Comparison of ENCODE assay signal across 18 cellular contexts in the genomic region with DNA sequence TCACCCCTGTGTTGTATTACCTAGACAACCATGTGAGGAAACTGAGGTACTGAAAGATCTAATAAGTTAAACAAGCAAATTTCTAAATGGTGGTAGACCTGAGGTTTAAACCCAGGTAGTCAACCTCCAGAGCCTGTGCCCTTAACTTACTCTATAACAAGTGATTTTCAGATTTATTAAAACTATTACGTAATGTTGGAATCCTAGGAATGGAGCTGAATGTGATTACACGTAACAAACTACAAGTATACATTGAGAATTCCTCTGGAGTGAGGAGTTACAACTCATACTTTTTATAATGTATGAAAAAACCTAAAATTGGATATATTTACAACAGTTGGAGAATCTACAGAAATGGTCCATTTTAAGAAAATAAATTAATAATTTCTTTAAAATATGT. TPM values are rescaled to one million over a fixed set of nuclear protein-coding genes. Genes with fewer than 3 reads are reported as not detected.
DNase-seq lines count a peak whose midpoint lies in the region; ATAC-seq, FAIRE-seq and TF ChIP-seq lines count a peak whose summit lies in the region.
"Had no signal": no experiment of that assay in that cellular context is flagged by ENCODE, and none has a peak within 500 bp of the region (broad histone marks: within the 10 kb centered on the region; RNA-seq: fewer than 3 reads in every experiment).

No MANE protein-coding gene starts in this region.

- no peak overlapping the region for H3K27ac Mint-ChIP-seq in astrocyte (ENCODE audit: unreplicated experiment)

- no peak for TF ChIP-seq EP300 in HepG2 (IDR thresholded peaks at IDR 0.05; ENCODE audit: low read depth in 2 of 2, low read length in 2 of 2)
- no peak for TF ChIP-seq EP300 in HepG2 (CRISPR knock-in tag; IDR thresholded peaks at IDR 0.05; ENCODE audit: borderline replicate concordance)

- H3K27me3 ChIP-seq in HepG2 (ENCODE audit: control insufficient read depth in 1 of 2, insufficient read depth in 2 of 2, low read length in 2 of 2), result no peaks in the 10 kb centered on the region
- no peaks in the 10 kb centered on the region for H3K27me3 ChIP-seq in right lobe of liver
- no peaks in the 10 kb centered on the region for H3K27me3 ChIP-seq in astrocyte (ENCODE audit: insufficient read depth, low read length)
- H3K27me3 ChIP-seq in smooth muscle cell (ENCODE audit: low read depth), result no peaks in the 10 kb centered on the region
- H3K27me3 ChIP-seq in thyroid gland, result no peaks in the 10 kb centered on the region
- H3K27me3 ChIP-seq: BLaER1 had no signal

- CTCF ChIA-PET in HepG2 (lab: Yijun Ruan, JAX; ENCODE audit: low intra/inter-chr PET ratio, low total read pairs), result no interaction called here

- in situ Hi-C loops in HepG2 (cut with HindIII; ENCODE audit: extremely low pct_ligation_motif_present, low pct_unique_long_range_greater_than_20kb), result loop anchor here (10.0 kb wide), 1 partner anchor 213 kb away; no protein-coding TSS in a partner anchor

- no peak for TF ChIP-seq RAD21 in HepG2 (CRISPR knock-in tag; IDR thresholded peaks at IDR 0.05)

- POLR2A ChIA-PET in HepG2 (lab: Yijun Ruan, JAX), result interaction anchor here (1.3 kb wide), 1 partner anchor 18 kb away, joined by 4 read pairs; a partner anchor contains a TSS

- H3K9ac ChIP-seq in HepG2 (ENCODE audit: insufficient read depth, low read depth, low read length) (no peak overlapping the region), astrocyte (ENCODE audit: low read length) (no peak overlapping the region), smooth muscle cell (ENCODE audit: low read depth) (no peak overlapping the region)
- H3K9ac ChIP-seq: BLaER1, GM23248 had no signal

- intact Hi-C loops in HepG2 (cut with micrococcal nuclease; ENCODE audit: unreplicated experiment) (loop anchor here (10.0 kb wide), 1 partner anchor 93 kb away; a partner anchor contains a TSS), right lobe of liver (cut with DNase I) (no loop called here), thyroid gland (cut with DNase I) (no loop called here)

- H3K9me3 ChIP-seq in HepG2 (ENCODE audit: low read length) (no peaks in the 10 kb centered on the region), right lobe of liver (no peaks in the 10 kb centered on the region), astrocyte (ENCODE audit: insufficient read depth, low read depth, low read length) (no peaks in the 10 kb centered on the region), smooth muscle cell (replicated peaks; ENCODE audit: low read depth) (no peaks in the 10 kb centered on the region), thyroid gland (no peaks in the 10 kb centered on the region)
- H3K9me3 ChIP-seq: BLaER1, Caco-2 had no signal

- FAIRE-seq in HepG2 (lab: Jason Lieb, UNC), result no peak
- FAIRE-seq in astrocyte (lab: Jason Lieb, UNC), result peak; percentile 26
- FAIRE-seq: GM18507, H54 had no signal

- no TSS peak for BruUV-seq in HepG2 (replicated peaks; lab: Mats Ljungman, UMichigan)

- H3K4me3 Mint-ChIP-seq in astrocyte (ENCODE audit: unreplicated experiment), result no peak overlapping the region
- H3K4me3 Mint-ChIP-seq: CD8-positive, alpha-beta memory T cell had no signal

- no peaks in the 10 kb centered on the region for H3K36me3 Mint-ChIP-seq in astrocyte (ENCODE audit: low read depth, unreplicated experiment)

- no peaks in the 10 kb centered on the region for H3K27me3 Mint-ChIP-seq in astrocyte (ENCODE audit: low read depth, unreplicated experiment)
- H3K27me3 Mint-ChIP-seq: CD8-positive, alpha-beta memory T cell had no signal

- H3K4me2 ChIP-seq in HepG2 (ENCODE audit: low read depth, low read length) (no peak overlapping the region), astrocyte (ENCODE audit: low read length) (no peak overlapping the region), smooth muscle cell (no peak overlapping the region)
- H3K4me2 ChIP-seq: BLaER1 had no signal

- no peaks in the 10 kb centered on the region for H3K9me3 Mint-ChIP-seq in astrocyte (ENCODE audit: unreplicated experiment)
- H3K9me3 Mint-ChIP-seq: CD8-positive, alpha-beta memory T cell had no signal

- no peak for TF ChIP-seq POLR2A in HepG2 (IDR thresholded peaks at IDR 0.05; ENCODE audit: insufficient read depth in 1 of 2, low read depth in 2 of 2, low read length in 2 of 2)
- no peak for TF ChIP-seq POLR2A in right lobe of liver (IDR thresholded peaks at IDR 0.05)
- no peak for TF ChIP-seq POLR2A in thyroid gland (IDR thresholded peaks at IDR 0.05)

- WGBS in HepG2 (ENCODE audit: low lambda C conversion rate), result 100% methylated on average over 2 of the region's 2 CpGs
- 75% methylated on average over 2 of the region's 2 CpGs for WGBS in right lobe of liver (ENCODE audit: insufficient coverage, low coverage, low lambda C conversion rate, missing lambda C conversion rate)
- WGBS in smooth muscle cell (ENCODE audit: low lambda C conversion rate), result 90% methylated on average over 2 of the region's 2 CpGs
- 94 to 97% methylated on average over 2 of the region's 2 CpGs for WGBS in thyroid gland, 2 donors

- ATAC-seq in HepG2 (no peak), right lobe of liver (no peak), GM19463 (IDR thresholded peaks at IDR 0.05; ENCODE audit: unreplicated experiment) (no peak)
- ATAC-seq: GM12878 had no signal

- no peak overlapping the region for H3K4me3 ChIP-seq in HepG2 (replicated peaks in 1 of 3; ENCODE audit: insufficient read depth in 1 of 3, low read depth in 2 of 3, low read length in 3 of 3)
- H3K4me3 ChIP-seq in right lobe of liver, result no peak overlapping the region
- no peak overlapping the region for H3K4me3 ChIP-seq in astrocyte (ENCODE audit: insufficient read depth, low read depth, low read length)
- no peak overlapping the region for H3K4me3 ChIP-seq in smooth muscle cell
- no peak overlapping the region for H3K4me3 ChIP-seq in thyroid gland (replicated peaks in 1 of 3)
- H3K4me3 ChIP-seq: BLaER1, GM12878, GM23248 had no signal

- H3K36me3 ChIP-seq in HepG2 (replicated peaks in 1 of 2; ENCODE audit: control insufficient read depth in 1 of 2, insufficient read depth in 2 of 2, low read length in 2 of 2), result peaks cover 5 to 18% of the 10 kb centered on the region in 2 experiments
- peaks cover 0 to 6% (median 0%) of the 10 kb centered on the region in 4 donors for H3K36me3 ChIP-seq in right lobe of liver
- peaks cover 10% of the 10 kb centered on the region for H3K36me3 ChIP-seq in astrocyte (ENCODE audit: insufficient read depth, low read length)
- peaks cover 3% of the 10 kb centered on the region for H3K36me3 ChIP-seq in smooth muscle cell (ENCODE audit: low read depth)
- H3K36me3 ChIP-seq in thyroid gland, result peaks cover 9 to 16% of the 10 kb centered on the region in 2 donors

- no peak overlapping the region for H3K27ac ChIP-seq in HepG2 (ENCODE audit: extremely low read length, insufficient read depth, low read length)
- H3K27ac ChIP-seq in right lobe of liver, result no peak overlapping the region
- H3K27ac ChIP-seq in astrocyte (ENCODE audit: low read depth, low read length), result no peak overlapping the region
- no peak overlapping the region for H3K27ac ChIP-seq in smooth muscle cell (ENCODE audit: low read depth)
- H3K27ac ChIP-seq in thyroid gland, result no peak overlapping the region
- H3K27ac ChIP-seq: 22Rv1, BLaER1, GM23248 had no signal

- no peak for DNase-seq in HepG2 (ENCODE audit: low spot score)
- DNase-seq in right lobe of liver, result no peak
- no peak for DNase-seq in astrocyte (ENCODE audit: low read depth)
- DNase-seq in iris pigment epithelial cell (ENCODE audit: low read depth), result peak; percentile 66
- DNase-seq in activated CD8-positive, alpha-beta memory T cell treated with anti-CD3 and anti-CD28 coated beads, Interleukin-2, amount 50 U/mL, for 4 hours, result no peak
- no peak for DNase-seq in smooth muscle cell (lab: John Stamatoyannopoulos, UW; ENCODE audit: unreplicated experiment)
- no peak for DNase-seq in thyroid gland
- DNase-seq: AML-193; Caco-2; CD8-positive, alpha-beta memory T cell; DND-41; GM23248 had no signal

- H3K79me2 ChIP-seq in HepG2 (ENCODE audit: insufficient read depth, low read length) (no peaks in the 10 kb centered on the region), astrocyte (ENCODE audit: insufficient read depth, low read length) (no peaks in the 10 kb centered on the region), smooth muscle cell (ENCODE audit: low read depth) (no peaks in the 10 kb centered on the region)

- H3F3A ChIP-seq in smooth muscle cell (ENCODE audit: low read depth), result no peaks in the 10 kb centered on the region

- H3K4me1 Mint-ChIP-seq in astrocyte (ENCODE audit: low read depth, unreplicated experiment), result no peaks in the 10 kb centered on the region

- H2AFZ ChIP-seq in HepG2 (ENCODE audit: low read length), result no peak overlapping the region
- no peak overlapping the region for H2AFZ ChIP-seq in astrocyte (ENCODE audit: low read depth, low read length)
- H2AFZ ChIP-seq in smooth muscle cell (ENCODE audit: low read depth), result no peak overlapping the region
- H2AFZ ChIP-seq: GM23248 had no signal

- TF ChIP-seq CTCF in HepG2 (CRISPR knock-in tag; IDR thresholded peaks at IDR 0.05), result no peak
- no peak for TF ChIP-seq CTCF in right lobe of liver (IDR thresholded peaks at IDR 0.05)
- no peak for TF ChIP-seq CTCF in astrocyte (IDR thresholded peaks at IDR 0.05; ENCODE audit: insufficient read depth, low read depth, low read length)
- no peak for TF ChIP-seq CTCF in smooth muscle cell (IDR thresholded peaks at IDR 0.05; ENCODE audit: borderline replicate concordance, insufficient read depth, poor library complexity, severe bottlenecking)
- TF ChIP-seq CTCF in thyroid gland (IDR thresholded peaks at IDR 0.05), result no peak

- H4K20me1 ChIP-seq in HepG2 (ENCODE audit: insufficient read depth, low read length), result no peaks in the 10 kb centered on the region; the same call in 1 of the 2 replicates
- H4K20me1 ChIP-seq in astrocyte (ENCODE audit: insufficient read depth, low read length), result no peaks in the 10 kb centered on the region
- H4K20me1 ChIP-seq in smooth muscle cell (ENCODE audit: low read depth), result no peaks in the 10 kb centered on the region

- H3K4me1 ChIP-seq in HepG2 (ENCODE audit: insufficient read depth, low read length), result no peaks in the 10 kb centered on the region
- H3K4me1 ChIP-seq in right lobe of liver, result no peaks in the 10 kb centered on the region
- no peaks in the 10 kb centered on the region for H3K4me1 ChIP-seq in astrocyte (ENCODE audit: insufficient read depth, low read length)
- no peaks in the 10 kb centered on the region for H3K4me1 ChIP-seq in smooth muscle cell (ENCODE audit: low read depth)
- no peaks in the 10 kb centered on the region for H3K4me1 ChIP-seq in thyroid gland
- H3K4me1 ChIP-seq: BLaER1, Caco-2 had no signal

RNA-seq across cellular contexts. Expression of a gene that starts 18.0 kb away (rescaled TPM):
- total RNA-seq in HepG2 (2016; rRNA removed; fragmentation: Illumina TruSeq; extraction: Trizol), result 4.7 and 8.1 TPM in 2 replicates
- 1.3 and 1.7 TPM in 2 replicates for total RNA-seq in HepG2 (2016; cell fraction: cytosol; rRNA removed; fragmentation: Illumina TruSeq; extraction: Trizol; ENCODE audit: low read depth)
- 4.8 and 8.3 TPM in 2 replicates for total RNA-seq in HepG2 (2016; cell fraction: insoluble cytoplasmic fraction; rRNA removed; fragmentation: Illumina TruSeq; extraction: Trizol)
- 4.0 and 4.4 TPM in 2 replicates for total RNA-seq in HepG2 (2016; cell fraction: membrane; rRNA removed; fragmentation: Illumina TruSeq; extraction: Trizol)
- total RNA-seq in HepG2 (2016; cell fraction: nucleus; rRNA removed; fragmentation: Illumina TruSeq; extraction: Trizol), result 15.8 and 17.0 TPM in 2 replicates
- polyA plus RNA-seq in HepG2 (2011; rRNA removed), result 3.7 and 4.0 TPM in 2 replicates
- 1.1 and 1.7 TPM in 2 replicates for polyA plus RNA-seq in HepG2 (2011; cell fraction: cytosol; rRNA removed)
- 0.76 and 1.2 TPM in 2 replicates for polyA plus RNA-seq in HepG2 (2011; cell fraction: nucleus; rRNA removed)
- polyA plus RNA-seq in HepG2 (2012), result 13.1 and 13.3 TPM in 2 replicates
- 1.3 and 2.0 TPM in 2 replicates for polyA plus RNA-seq in HepG2 (2016; cell fraction: cytosol; fragmentation: Illumina TruSeq; extraction: Trizol; ENCODE audit: low read depth)
- 40.1 and 49.0 TPM in 2 replicates for polyA plus RNA-seq in HepG2 (2016; cell fraction: insoluble cytoplasmic fraction; fragmentation: Illumina TruSeq; extraction: Trizol; ENCODE audit: low read depth)
- 3.2 and 3.9 TPM in 2 replicates for polyA plus RNA-seq in HepG2 (2016; cell fraction: membrane; fragmentation: Illumina TruSeq; extraction: Trizol; ENCODE audit: low read depth)
- polyA plus RNA-seq in HepG2 (2016; cell fraction: nucleus; fragmentation: Illumina TruSeq; extraction: Trizol; ENCODE audit: insufficient read depth, low read depth), result 10.7 and 11.5 TPM in 2 replicates
- polyA minus RNA-seq in HepG2 (2011; rRNA and poly(A)+ RNA removed; ENCODE audit: low replicate concordance), result 0.96 and 3.4 TPM in 2 replicates
- 1.9 TPM in 2 replicates for polyA minus RNA-seq in HepG2 (2011; cell fraction: cytosol; rRNA and poly(A)+ RNA removed)
- polyA minus RNA-seq in HepG2 (2011; cell fraction: nucleus; rRNA and poly(A)+ RNA removed), result 22.8 and 26.1 TPM in 2 replicates
- total RNA-seq in right lobe of liver, result 1 to 10 TPM; 2.6 to 7.6 (median 5.5) TPM
- 15.5 and 21.6 TPM in 2 replicates for total RNA-seq in astrocyte
- total RNA-seq in smooth muscle cell, result 5.1 and 6.5 TPM in 2 replicates
- 1.4 and 2.6 TPM in 2 replicates for polyA plus RNA-seq in smooth muscle cell
- total RNA-seq in thyroid gland, result 10 to 100 TPM in 2 of 4 donors, 1 to 10 TPM in 2; 9.3 to 12.6 (median 10.9) TPM
